In the genomic region with DNA sequence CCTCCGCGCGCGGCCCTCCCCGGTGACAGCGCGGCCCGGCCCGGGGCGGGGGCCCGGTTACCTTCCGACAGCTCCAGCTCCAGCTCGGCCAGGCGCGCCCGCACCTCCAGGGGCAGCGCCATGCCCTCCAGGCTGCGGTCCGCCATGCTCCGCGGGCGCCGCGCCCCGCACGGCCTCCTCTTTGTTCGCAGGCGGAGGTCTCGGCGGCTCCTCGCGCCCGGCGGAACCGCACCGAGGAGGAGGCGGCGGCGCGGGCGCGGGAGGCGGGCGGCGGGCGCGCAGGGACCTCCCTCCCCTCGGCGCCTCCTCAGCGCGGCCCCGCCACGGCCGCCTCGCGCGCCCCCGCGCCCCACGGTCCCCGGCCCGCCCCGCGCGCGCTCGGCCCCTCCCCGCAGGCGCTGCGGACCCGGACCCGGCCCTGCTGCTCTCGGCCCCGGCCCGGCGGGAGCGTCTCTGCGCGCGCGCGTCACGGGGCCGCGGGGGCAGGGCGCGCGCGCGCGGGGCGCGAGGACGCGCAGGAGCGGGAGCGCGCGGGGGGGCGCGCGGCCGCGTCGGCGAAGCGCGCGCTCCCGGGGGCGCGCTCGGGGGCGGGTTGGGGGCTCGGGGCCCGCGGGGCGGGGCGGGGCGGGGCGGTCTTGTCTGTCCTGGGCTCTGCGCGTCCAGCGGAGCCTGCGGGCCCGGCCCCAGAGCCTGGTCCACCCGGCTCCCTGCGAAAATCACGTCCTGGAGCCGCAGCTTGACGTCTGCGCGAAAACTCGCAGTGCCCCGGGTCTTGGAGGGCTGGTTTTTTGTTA, we compare ENCODE assay signal across 8 cellular contexts. TPM values are rescaled to one million over a fixed set of nuclear protein-coding genes. Genes with fewer than 3 reads are reported as not detected.
A peak's percentile ranks its signal among the peaks of the same experiment; 100 is the strongest.
DNase-seq lines count a peak whose midpoint lies in the region; ATAC-seq and TF ChIP-seq lines count a peak whose summit lies in the region.

TSS of gene DIP2C (minus strand) at position 236 of the 794 bp plus-strand sequence. CDS start at position 146, 90 bp downstream.

- peaks cover 12 to 41% (median 27%) of the 10 kb centered on the region in 11 experiments; a peak in 20 of 22 replicates for H4K20me1 ChIP-seq in BLaER1 treated with 17β-estradiol and CSF1 and Interleukin-3, amounts not matched to agents 10 nM and 100 nM

- DNase-seq in activated CD8-positive, alpha-beta T cell treated with anti-CD3 and anti-CD28 coated beads, Interleukin-2, amount 10 ng/mL, durations not matched to agents 7 days and 5 days = no peak
- DNase-seq in globus pallidus (ENCODE audit: low spot score) = peak; percentile 74
- DNase-seq in nephron progenitor cell = peak; percentile 85
- DNase-seq in GDM1 (lab: John Stamatoyannopoulos, UW) = no peak

- peak within 1 kb of the TSS; percentile 43 for H3K4me3 Mint-ChIP-seq in activated CD8-positive, alpha-beta T cell treated with anti-CD3 and anti-CD28 coated beads, Interleukin-2, amount 10 ng/mL, durations not matched to agents 7 days and 5 days
- peak within 1 kb of the TSS; percentile 90 for H3K4me3 Mint-ChIP-seq in nephron progenitor cell

- peak within 1 kb of the TSS; percentile 63 to 90 (median 78) for H3K9ac ChIP-seq in BLaER1 treated with 17β-estradiol and CSF1 and Interleukin-3, amounts not matched to agents 10 nM and 100 nM
- H3K9ac ChIP-seq in HUES48 (ENCODE audit: low read depth, low read length) = peak within 1 kb of the TSS; percentile 51

- no peak within 1 kb of the TSS for H3K27ac Mint-ChIP-seq in activated CD8-positive, alpha-beta T cell treated with anti-CD3 and anti-CD28 coated beads, Interleukin-2, amount 10 ng/mL, durations not matched to agents 7 days and 5 days
- peak within 1 kb of the TSS; percentile 89 for H3K27ac Mint-ChIP-seq in nephron progenitor cell

- ATAC-seq in activated CD8-positive, alpha-beta T cell treated with anti-CD3 and anti-CD28 coated beads, Interleukin-2, amount 10 ng/mL, durations not matched to agents 7 days and 5 days = peak; percentile 58
- ATAC-seq in GM18858 (IDR thresholded peaks at IDR 0.05; ENCODE audit: unreplicated experiment) (no peak), HG02610 (IDR thresholded peaks at IDR 0.05; ENCODE audit: unreplicated experiment) (no peak)

- H3K27me3 Mint-ChIP-seq in activated CD8-positive, alpha-beta T cell treated with anti-CD3 and anti-CD28 coated beads, Interleukin-2, amount 10 ng/mL, durations not matched to agents 7 days and 5 days (ENCODE audit: low read depth) = peaks cover 47% of the 10 kb centered on the region
- H3K27me3 Mint-ChIP-seq in nephron progenitor cell (ENCODE audit: low read depth, poor library complexity) = peaks cover 14% of the 10 kb centered on the region

- peak within 1 kb of the TSS; percentile 64 to 88 (median 75) for H3K4me3 ChIP-seq in BLaER1 treated with 17β-estradiol and CSF1 and Interleukin-3, amounts not matched to agents 10 nM and 100 nM
- peak within 1 kb of the TSS; percentile 73 for H3K4me3 ChIP-seq in HUES48 (ENCODE audit: low read depth, low read length)

- peaks cover 0 to 69% (median 0%) of the 10 kb centered on the region in 11 experiments; a peak in 9 of 22 replicates for H3K27me3 ChIP-seq in BLaER1 treated with 17β-estradiol and CSF1 and Interleukin-3, amounts not matched to agents 10 nM and 100 nM
- peaks cover 14% of the 10 kb centered on the region for H3K27me3 ChIP-seq in HUES48 (ENCODE audit: control insufficient read depth, insufficient read depth, low read length)

- no peaks in the 10 kb centered on the region for H3K36me3 Mint-ChIP-seq in activated CD8-positive, alpha-beta T cell treated with anti-CD3 and anti-CD28 coated beads, Interleukin-2, amount 10 ng/mL, durations not matched to agents 7 days and 5 days (ENCODE audit: low read depth)
- peaks cover 19% of the 10 kb centered on the region for H3K36me3 Mint-ChIP-seq in nephron progenitor cell (ENCODE audit: low read depth)

- TF ChIP-seq CTCF in nephron progenitor cell (IDR thresholded peaks at IDR 0.05) = no peak

- CTCF ChIA-PET in activated CD8-positive, alpha-beta T cell treated with anti-CD3 and anti-CD28 coated beads, Interleukin-2, amount 10 ng/mL, durations not matched to agents 7 days and 5 days (lab: Charles Lee) = no interaction called here

- H3K36me3 ChIP-seq in BLaER1 treated with 17β-estradiol and CSF1 and Interleukin-3, amounts not matched to agents 10 nM and 100 nM = no peaks in the 10 kb centered on the region
- no peaks in the 10 kb centered on the region for H3K36me3 ChIP-seq in HUES48 (ENCODE audit: control insufficient read depth, insufficient read depth, low read length)

- H3K4me1 ChIP-seq in BLaER1 treated with 17β-estradiol and CSF1 and Interleukin-3, amounts not matched to agents 10 nM and 100 nM = peaks cover 12 to 43% (median 37%) of the 10 kb centered on the region in 10 experiments; a peak in 19 of 20 replicates
- H3K4me1 ChIP-seq in HUES48 (ENCODE audit: control insufficient read depth, insufficient read depth, low read length) = peaks cover 3% of the 10 kb centered on the region; the same call in 1 of the 2 replicates

- H3K4me2 ChIP-seq in BLaER1 treated with 17β-estradiol and CSF1 and Interleukin-3, amounts not matched to agents 10 nM and 100 nM = peak within 1 kb of the TSS; percentile 92 to 100 (median 99)

- no peaks in the 10 kb centered on the region for H3K9me3 Mint-ChIP-seq in activated CD8-positive, alpha-beta T cell treated with anti-CD3 and anti-CD28 coated beads, Interleukin-2, amount 10 ng/mL, durations not matched to agents 7 days and 5 days (ENCODE audit: insufficient read depth)
- no peaks in the 10 kb centered on the region for H3K9me3 Mint-ChIP-seq in nephron progenitor cell

- POLR2A ChIA-PET in activated CD8-positive, alpha-beta T cell treated with anti-CD3 and anti-CD28 coated beads, Interleukin-2, amount 10 ng/mL, durations not matched to agents 7 days and 5 days (lab: Charles Lee) = no interaction called here

- peak within 1 kb of the TSS in 8 of 11 experiments; percentile 55 to 81 (median 74); a peak in 16 of 22 replicates for H3K27ac ChIP-seq in BLaER1 treated with 17β-estradiol and CSF1 and Interleukin-3, amounts not matched to agents 10 nM and 100 nM
- H3K27ac ChIP-seq in HUES48 (ENCODE audit: low read depth, low read length) = peak within 1 kb of the TSS; percentile 69

- H3K9me3 ChIP-seq in BLaER1 treated with 17β-estradiol and CSF1 and Interleukin-3, amounts not matched to agents 10 nM and 100 nM (replicated peaks in 1 of 11) = peaks cover 0 to 5% (median 0%) of the 10 kb centered on the region in 11 experiments; a peak in 1 of 22 replicates
- H3K9me3 ChIP-seq in HUES48 (ENCODE audit: control insufficient read depth, insufficient read depth, low read length) = no peaks in the 10 kb centered on the region

- H3K4me1 Mint-ChIP-seq in activated CD8-positive, alpha-beta T cell treated with anti-CD3 and anti-CD28 coated beads, Interleukin-2, amount 10 ng/mL, durations not matched to agents 7 days and 5 days (ENCODE audit: low read depth) = peaks cover 4% of the 10 kb centered on the region
- peaks cover 41% of the 10 kb centered on the region for H3K4me1 Mint-ChIP-seq in nephron progenitor cell

RNA-seq across cellular contexts. Expression of gene DIP2C, which starts in this region (rescaled TPM):
- under 1 TPM; 0.34 to 0.39 TPM for total RNA-seq in activated CD8-positive, alpha-beta T cell treated with anti-CD3 and anti-CD28 coated beads, Interleukin-2, amount 10 ng/mL, durations not matched to agents 7 days and 5 days

Comparison
In these comparisons a context has a peak if more than half of its experiments do, and no peak if none do; other contexts are left out.
1. Peak in ATAC-seq in activated CD8-positive, alpha-beta T cell treated with anti-CD3 and anti-CD28 coated beads, Interleukin-2, amount 10 ng/mL, durations not matched to agents 7 days and 5 days; RNA of the gene not detected or under 1 TPM.
2. DNase-seq: peak in globus pallidus (single experiment) and nephron progenitor cell (single experiment); none in activated CD8-positive, alpha-beta T cell treated with anti-CD3 and anti-CD28 coated beads, Interleukin-2, amount 10 ng/mL, durations not matched to agents 7 days and 5 days (single experiment) and GDM1 (single experiment).